In the genomic region with DNA sequence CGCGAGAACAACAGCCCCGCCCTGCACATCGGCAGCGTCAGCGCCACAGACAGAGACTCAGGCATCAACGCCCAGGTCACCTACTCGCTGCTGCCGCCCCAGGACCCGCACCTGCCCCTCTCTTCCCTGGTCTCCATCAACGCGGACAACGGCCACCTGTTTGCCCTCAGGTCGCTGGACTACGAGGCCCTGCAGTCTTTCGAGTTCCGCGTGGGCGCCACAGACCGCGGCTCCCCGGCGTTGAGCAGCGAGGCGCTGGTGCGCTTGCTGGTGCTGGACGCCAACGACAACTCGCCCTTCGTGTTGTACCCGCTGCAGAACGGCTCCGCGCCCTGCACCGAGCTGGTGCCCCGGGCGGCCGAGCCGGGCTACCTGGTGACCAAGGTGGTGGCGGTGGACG, we compare ENCODE assay signal across 10 cellular contexts. TPM values are rescaled to one million over a fixed set of nuclear protein-coding genes. Genes with fewer than 3 reads are reported as not detected.
"Had no signal": no experiment of that assay in that cellular context is flagged by ENCODE, and none has a peak within 500 bp of the region (broad histone marks: within the 10 kb centered on the region; RNA-seq: fewer than 3 reads in every experiment).

No MANE protein-coding gene starts in this region.

RNA-seq across cellular contexts. Expression of a gene that starts 1.8 kb away (rescaled TPM):
- total RNA-seq: activated naive CD4-positive, alpha-beta T cell treated with anti-CD3 and anti-CD28 coated beads for 36 hours; activated naive CD4-positive, alpha-beta T cell treated with anti-CD3 and anti-CD28 coated beads, Interleukin-2, amount 50 U/mL, for 72 hours; activated naive CD8-positive, alpha-beta T cell treated with anti-CD3 and anti-CD28 coated beads for 36 hours; activated naive CD8-positive, alpha-beta T cell treated with anti-CD3 and anti-CD28 coated beads, Interleukin-2, amount 10 ng/mL, durations not matched to agents 7 days and 5 days; activated T-cell treated with anti-CD3 and anti-CD28 coated beads, Interleukin-2, amount 50 U/mL, for 72 hours; activated T-helper 1 cell treated with anti-CD3 and anti-CD28 coated beads, Interleukin-12 subunit alpha, Interleukin-12 subunit beta, Interleukin-2, Interleukin-4 antibody, amounts not matched to agents 30 ng/mL and 10 ng/mL and 1 ng/mL, durations not matched to agents 14 hours and 24 hours and 36 hours; activated T-helper 17 cell treated with anti-CD3 and anti-CD28 coated beads, Interleukin-2, amount 50 U/mL, for 72 hours; activated T-helper 2 cell treated with anti-CD3 and anti-CD28 coated beads, Interferon-gamma antibody, Interleukin-2, Interleukin-4, amounts not matched to agents 10 μg/mL and 5 μg/mL and 100 μg/mL, durations not matched to agents 14 hours and 24 hours and 36 hours; bronchial epithelial cell had no signal

RNA-seq across cellular contexts. Expression of a gene that starts 16.6 kb away (rescaled TPM):
- total RNA-seq: activated naive CD4-positive, alpha-beta T cell treated with anti-CD3 and anti-CD28 coated beads for 36 hours; activated naive CD8-positive, alpha-beta T cell treated with anti-CD3 and anti-CD28 coated beads for 36 hours; activated naive CD8-positive, alpha-beta T cell treated with anti-CD3 and anti-CD28 coated beads, Interleukin-2, amount 10 ng/mL, durations not matched to agents 7 days and 5 days; activated T-cell treated with anti-CD3 and anti-CD28 coated beads, Interleukin-2, amount 50 U/mL, for 72 hours; activated T-helper 1 cell treated with anti-CD3 and anti-CD28 coated beads, Interleukin-12 subunit alpha, Interleukin-12 subunit beta, Interleukin-2, Interleukin-4 antibody, amounts not matched to agents 30 ng/mL and 10 ng/mL and 1 ng/mL, durations not matched to agents 14 hours and 24 hours and 36 hours; activated T-helper 17 cell treated with anti-CD3 and anti-CD28 coated beads, Interleukin-2, amount 50 U/mL, for 72 hours; activated T-helper 2 cell treated with anti-CD3 and anti-CD28 coated beads, Interferon-gamma antibody, Interleukin-2, Interleukin-4, amounts not matched to agents 10 μg/mL and 5 μg/mL and 100 μg/mL, durations not matched to agents 14 hours and 24 hours and 36 hours had no signal

RNA-seq across cellular contexts. Expression of a gene that starts 20.8 kb away (rescaled TPM):
- total RNA-seq: activated naive CD4-positive, alpha-beta T cell treated with anti-CD3 and anti-CD28 coated beads for 36 hours; activated naive CD4-positive, alpha-beta T cell treated with anti-CD3 and anti-CD28 coated beads, Interleukin-2, amount 50 U/mL, for 72 hours; activated naive CD8-positive, alpha-beta T cell treated with anti-CD3 and anti-CD28 coated beads for 36 hours; activated naive CD8-positive, alpha-beta T cell treated with anti-CD3 and anti-CD28 coated beads, Interleukin-2, amount 10 ng/mL, durations not matched to agents 7 days and 5 days; activated T-cell treated with anti-CD3 and anti-CD28 coated beads, Interleukin-2, amount 50 U/mL, for 4 hours; activated T-cell treated with anti-CD3 and anti-CD28 coated beads, Interleukin-2, amount 50 U/mL, for 72 hours; activated T-helper 1 cell treated with anti-CD3 and anti-CD28 coated beads, Interleukin-12 subunit alpha, Interleukin-12 subunit beta, Interleukin-2, Interleukin-4 antibody, amounts not matched to agents 30 ng/mL and 10 ng/mL and 1 ng/mL, durations not matched to agents 14 hours and 24 hours and 36 hours; activated T-helper 17 cell treated with anti-CD3 and anti-CD28 coated beads, Interleukin-2, amount 50 U/mL, for 72 hours; activated T-helper 2 cell treated with anti-CD3 and anti-CD28 coated beads, Interferon-gamma antibody, Interleukin-2, Interleukin-4, amounts not matched to agents 10 μg/mL and 5 μg/mL and 100 μg/mL, durations not matched to agents 14 hours and 24 hours and 36 hours; bronchial epithelial cell had no signal

RNA-seq across cellular contexts. Expression of a gene that starts 26.0 kb away (rescaled TPM):
- total RNA-seq: activated naive CD4-positive, alpha-beta T cell treated with anti-CD3 and anti-CD28 coated beads for 36 hours; activated naive CD4-positive, alpha-beta T cell treated with anti-CD3 and anti-CD28 coated beads, Interleukin-2, amount 50 U/mL, for 72 hours; activated naive CD8-positive, alpha-beta T cell treated with anti-CD3 and anti-CD28 coated beads for 36 hours; activated naive CD8-positive, alpha-beta T cell treated with anti-CD3 and anti-CD28 coated beads, Interleukin-2, amount 10 ng/mL, durations not matched to agents 7 days and 5 days; activated T-cell treated with anti-CD3 and anti-CD28 coated beads, Interleukin-2, amount 50 U/mL, for 4 hours; activated T-cell treated with anti-CD3 and anti-CD28 coated beads, Interleukin-2, amount 50 U/mL, for 72 hours; activated T-helper 1 cell treated with anti-CD3 and anti-CD28 coated beads, Interleukin-12 subunit alpha, Interleukin-12 subunit beta, Interleukin-2, Interleukin-4 antibody, amounts not matched to agents 30 ng/mL and 10 ng/mL and 1 ng/mL, durations not matched to agents 14 hours and 24 hours and 36 hours; activated T-helper 17 cell treated with anti-CD3 and anti-CD28 coated beads, Interleukin-2, amount 50 U/mL, for 72 hours; activated T-helper 2 cell treated with anti-CD3 and anti-CD28 coated beads, Interferon-gamma antibody, Interleukin-2, Interleukin-4, amounts not matched to agents 10 μg/mL and 5 μg/mL and 100 μg/mL, durations not matched to agents 14 hours and 24 hours and 36 hours had no signal

RNA-seq across cellular contexts. Expression of a gene that starts 30.0 kb away (rescaled TPM):
- total RNA-seq: activated naive CD4-positive, alpha-beta T cell treated with anti-CD3 and anti-CD28 coated beads for 36 hours; activated naive CD4-positive, alpha-beta T cell treated with anti-CD3 and anti-CD28 coated beads, Interleukin-2, amount 50 U/mL, for 72 hours; activated naive CD8-positive, alpha-beta T cell treated with anti-CD3 and anti-CD28 coated beads for 36 hours; activated naive CD8-positive, alpha-beta T cell treated with anti-CD3 and anti-CD28 coated beads, Interleukin-2, amount 10 ng/mL, durations not matched to agents 7 days and 5 days; activated T-cell treated with anti-CD3 and anti-CD28 coated beads, Interleukin-2, amount 50 U/mL, for 4 hours; activated T-cell treated with anti-CD3 and anti-CD28 coated beads, Interleukin-2, amount 50 U/mL, for 72 hours; activated T-helper 1 cell treated with anti-CD3 and anti-CD28 coated beads, Interleukin-12 subunit alpha, Interleukin-12 subunit beta, Interleukin-2, Interleukin-4 antibody, amounts not matched to agents 30 ng/mL and 10 ng/mL and 1 ng/mL, durations not matched to agents 14 hours and 24 hours and 36 hours; activated T-helper 17 cell treated with anti-CD3 and anti-CD28 coated beads, Interleukin-2, amount 50 U/mL, for 72 hours; activated T-helper 2 cell treated with anti-CD3 and anti-CD28 coated beads, Interferon-gamma antibody, Interleukin-2, Interleukin-4, amounts not matched to agents 10 μg/mL and 5 μg/mL and 100 μg/mL, durations not matched to agents 14 hours and 24 hours and 36 hours; bronchial epithelial cell had no signal
